Comparison of ENCODE assay signal across 2 cellular contexts in the genomic region with DNA sequence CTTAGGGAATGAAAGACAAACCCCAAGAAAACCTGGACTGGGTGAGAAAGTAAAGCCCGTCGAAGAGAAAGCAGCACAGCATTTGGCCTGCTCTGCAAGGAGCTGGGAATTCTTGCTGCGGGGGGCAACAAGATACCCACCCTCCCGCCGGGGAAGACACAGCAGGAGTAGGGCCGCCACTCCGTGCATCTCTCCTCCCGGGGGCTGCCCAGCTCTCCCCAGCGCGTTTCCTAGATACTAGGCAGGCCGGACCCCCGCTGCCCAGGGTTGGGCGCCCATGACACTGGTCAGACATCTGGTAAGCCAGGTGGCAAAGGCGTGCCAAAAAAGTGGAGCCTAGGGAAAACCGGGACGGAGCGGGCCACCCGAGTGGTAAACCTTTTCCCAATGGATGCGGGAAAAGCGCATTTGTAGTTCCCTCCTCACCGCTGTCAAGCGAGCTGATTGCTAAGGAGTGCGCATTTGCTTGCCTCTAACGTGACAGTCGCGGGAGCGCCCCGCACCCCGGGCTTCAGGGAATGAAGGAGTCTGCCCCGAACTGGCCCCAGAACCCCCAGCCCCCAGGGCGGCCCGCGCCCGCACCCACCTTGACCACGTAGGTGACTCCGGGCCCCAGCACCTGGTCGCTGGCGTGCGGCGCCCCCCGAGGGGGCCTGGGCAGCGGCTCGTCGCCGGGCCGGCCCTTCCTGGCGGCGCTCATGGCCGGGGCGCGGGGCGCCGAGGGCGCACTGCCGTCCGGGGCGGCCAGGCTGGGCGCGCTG.
A peak's percentile ranks its signal among the peaks of the same experiment; 100 is the strongest.
TF ChIP-seq lines count a peak whose summit lies in the region.

No MANE protein-coding gene starts in this region.

TF ChIP-seq in H1, 55 proteins besides CTCF, POLR2A, EP300 and RAD21:
- TF ChIP-seq SP2 (IDR thresholded peaks at IDR 0.05; ENCODE audit: low read length) (no peak), TBP (IDR thresholded peaks at IDR 0.05; ENCODE audit: low read depth, low read length) (no peak), BACH1 (IDR thresholded peaks at IDR 0.05; ENCODE audit: low read length) (no peak), CHD1 (IDR thresholded peaks at IDR 0.05; ENCODE audit: low read depth, low read length) (no peak), SUZ12 (IDR thresholded peaks at IDR 0.05; ENCODE audit: low read length) (peak; percentile 46; the same call in 1 of the 2 replicates), PHF8 (conservative IDR thresholded peaks at IDR 0.05; ENCODE audit: low read depth, low read length) (no peak), SIN3A (conservative IDR thresholded peaks at IDR 0.05 in 1 of 2, IDR thresholded peaks at IDR 0.05 in 1 of 2; ENCODE audit: low read depth in 1 of 2, low read length in 2 of 2) (peak in 1 of 2 experiments; percentile 57; a peak in 2 of 4 replicates), SIRT6 (IDR thresholded peaks at IDR 0.05; ENCODE audit: low read length) (no peak), SP1 (IDR thresholded peaks at IDR 0.05; ENCODE audit: low read depth, low read length) (no peak), RFX5 (IDR thresholded peaks at IDR 0.05; ENCODE audit: borderline replicate concordance, low read depth, low read length) (no peak), NANOG (IDR thresholded peaks at IDR 0.05; ENCODE audit: insufficient read depth, low read depth, low read length, poor library complexity, severe bottlenecking) (no peak), CREB1 (IDR thresholded peaks at IDR 0.05) (no peak), POU5F1 (IDR thresholded peaks at IDR 0.05; ENCODE audit: low read depth, low read length) (no peak), KDM5A (IDR thresholded peaks at IDR 0.05; ENCODE audit: low read length) (no peak), RXRA (IDR thresholded peaks at IDR 0.05; ENCODE audit: insufficient read depth, low read depth, low read length) (no peak), BCL11A (IDR thresholded peaks at IDR 0.05; ENCODE audit: low read depth in 2 of 2, low read length in 2 of 2) (no peak), JUND (IDR thresholded peaks at IDR 0.05; ENCODE audit: low read length) (no peak), KDM4A (IDR thresholded peaks at IDR 0.05; ENCODE audit: low read depth, low read length, severe bottlenecking) (no peak), CBX5 (IDR thresholded peaks at IDR 0.05; ENCODE audit: low read depth, low read length) (no peak), MAFK (IDR thresholded peaks at IDR 0.05; ENCODE audit: low read depth, low read length) (no peak), TCF12 (IDR thresholded peaks at IDR 0.05; ENCODE audit: low read depth, low read length) (no peak), JUN (IDR thresholded peaks at IDR 0.05; ENCODE audit: low read depth, low read length) (no peak), POLR2AphosphoS5 (IDR thresholded peaks at IDR 0.05; ENCODE audit: low read depth, low read length) (no peak), SP4 (IDR thresholded peaks at IDR 0.05; ENCODE audit: low read length) (no peak), SAP30 (IDR thresholded peaks at IDR 0.05; ENCODE audit: insufficient read depth, insufficient replicate concordance, low read length) (peak; percentile 74), KDM1A (IDR thresholded peaks at IDR 0.05; ENCODE audit: borderline replicate concordance, low read length) (no peak), EZH2 (IDR thresholded peaks at IDR 0.05; ENCODE audit: low read depth, low read length, severe bottlenecking) (peak; percentile 67)
- TF ChIP-seq, protein P1, sequence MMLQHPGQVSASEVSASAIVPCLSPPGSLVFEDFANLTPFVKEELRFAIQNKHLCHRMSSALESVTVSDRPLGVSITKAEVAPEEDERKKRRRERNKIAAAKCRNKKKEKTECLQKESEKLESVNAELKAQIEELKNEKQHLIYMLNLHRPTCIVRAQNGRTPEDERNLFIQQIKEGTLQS (IDR thresholded peaks at IDR 0.05; ENCODE audit: insufficient read depth, low read depth, low read length): no peak
- TF ChIP-seq, protein P2, sequence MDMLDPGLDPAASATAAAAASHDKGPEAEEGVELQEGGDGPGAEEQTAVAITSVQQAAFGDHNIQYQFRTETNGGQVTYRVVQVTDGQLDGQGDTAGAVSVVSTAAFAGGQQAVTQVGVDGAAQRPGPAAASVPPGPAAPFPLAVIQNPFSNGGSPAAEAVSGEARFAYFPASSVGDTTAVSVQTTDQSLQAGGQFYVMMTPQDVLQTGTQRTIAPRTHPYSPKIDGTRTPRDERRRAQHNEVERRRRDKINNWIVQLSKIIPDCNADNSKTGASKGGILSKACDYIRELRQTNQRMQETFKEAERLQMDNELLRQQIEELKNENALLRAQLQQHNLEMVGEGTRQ (IDR thresholded peaks at IDR 0.05; ENCODE audit: low read length): no peak
- TF ChIP-seq, protein P3, sequence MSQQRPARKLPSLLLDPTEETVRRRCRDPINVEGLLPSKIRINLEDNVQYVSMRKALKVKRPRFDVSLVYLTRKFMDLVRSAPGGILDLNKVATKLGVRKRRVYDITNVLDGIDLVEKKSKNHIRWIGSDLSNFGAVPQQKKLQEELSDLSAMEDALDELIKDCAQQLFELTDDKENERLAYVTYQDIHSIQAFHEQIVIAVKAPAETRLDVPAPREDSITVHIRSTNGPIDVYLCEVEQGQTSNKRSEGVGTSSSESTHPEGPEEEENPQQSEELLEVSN (IDR thresholded peaks at IDR 0.05): no peak
- TF ChIP-seq, protein P4, sequence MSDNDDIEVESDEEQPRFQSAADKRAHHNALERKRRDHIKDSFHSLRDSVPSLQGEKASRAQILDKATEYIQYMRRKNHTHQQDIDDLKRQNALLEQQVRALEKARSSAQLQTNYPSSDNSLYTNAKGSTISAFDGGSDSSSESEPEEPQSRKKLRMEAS (IDR thresholded peaks at IDR 0.05): no peak; the same call in 1 of the 2 replicates
TF ChIP-seq in H1: peak in this region for 4.

TF ChIP-seq in GM12891, 5 proteins besides CTCF, POLR2A, EP300 and RAD21:
- no peak for TF ChIP-seq SPI1 (IDR thresholded peaks at IDR 0.05; ENCODE audit: low read depth, low read length)
- TF ChIP-seq TAF1 (IDR thresholded peaks at IDR 0.05; ENCODE audit: low read depth, low read length): no peak
- TF ChIP-seq POU2F2 (IDR thresholded peaks at IDR 0.05; ENCODE audit: low read depth, low read length): no peak
- TF ChIP-seq PAX5 (IDR thresholded peaks at IDR 0.05; ENCODE audit: insufficient read depth, low read length, severe bottlenecking): no peak
- TF ChIP-seq POLR2AphosphoS5 (IDR thresholded peaks at IDR 0.05; ENCODE audit: low read depth, low read length): no peak
TF ChIP-seq in GM12891: peak in this region for 0.
